6 cellular contexts compared by ENCODE assay signal in genomic region chr15:36483409-36483808, GRCh38.
"Had no signal": no experiment of that assay in that cellular context is flagged by ENCODE, and none has a peak within 500 bp of the region (broad histone marks: within the 10 kb centered on the region; RNA-seq: fewer than 3 reads in every experiment).

No MANE protein-coding gene starts in this region.

- ATAC-seq: GM23338, HepG2, K562 had no signal

- H3K4me2 ChIP-seq: GM23338 had no signal

- H3K27ac ChIP-seq: HL-60 had no signal

- H3K4me3 ChIP-seq: GM23338, K562 had no signal

- H2AFZ ChIP-seq: GM23338 had no signal

- DNase-seq: H9, KG1 had no signal
